29 cellular contexts compared by ENCODE assay signal in genomic region chr12:265096-265495, GRCh38. TPM values are rescaled to one million over a fixed set of nuclear protein-coding genes. Genes with fewer than 3 reads are reported as not detected.
"Had no signal": no experiment of that assay in that cellular context is flagged by ENCODE, and none has a peak within 500 bp of the region (broad histone marks: within the 10 kb centered on the region; RNA-seq: fewer than 3 reads in every experiment).

No MANE protein-coding gene starts in this region.

- H3K27ac Mint-ChIP-seq: natural killer cell; neural progenitor cell; progenitor cell of endocrine pancreas; stimulated activated effector memory CD8-positive, alpha-beta T cell treated with anti-CD3 and anti-CD28 coated beads, Interleukin-12 subunit alpha, Interleukin-12 subunit beta, amount 100 ng/mL, for 72 hours; stimulated activated naive B cell treated with anti-CD40 and anti-IgM and Interleukin-4, amounts not matched to agents 10 μg/mL and 1 μg/mL and 100 μg/mL, for 72 hours; stimulated activated naive CD8-positive, alpha-beta T cell treated with anti-CD3 and anti-CD28 coated beads, Interleukin-15, Interleukin-2, amounts not matched to agents 100 ng/mL and 50 ng/mL, for 24 hours had no signal

- H3K4me3 ChIP-seq: neural progenitor cell, ovary, psoas muscle, right lobe of liver, sigmoid colon, stomach, thoracic aorta, tibial artery, upper lobe of left lung, vagina had no signal

- H3K4me1 Mint-ChIP-seq: stimulated activated effector memory CD8-positive, alpha-beta T cell treated with anti-CD3 and anti-CD28 coated beads, Interleukin-12 subunit alpha, Interleukin-12 subunit beta, amount 100 ng/mL, for 72 hours; stimulated activated naive B cell treated with anti-CD40 and anti-IgM and Interleukin-4, amounts not matched to agents 10 μg/mL and 1 μg/mL and 100 μg/mL, for 72 hours had no signal

- H3K27me3 Mint-ChIP-seq: stimulated activated naive CD8-positive, alpha-beta T cell treated with anti-CD3 and anti-CD28 coated beads, Interleukin-15, Interleukin-2, amounts not matched to agents 100 ng/mL and 50 ng/mL, for 24 hours had no signal

- DNase-seq: natural killer cell; occipital lobe; ovary; posterior cingulate gyrus; psoas muscle; right cardiac atrium; right lobe of liver; sigmoid colon; small intestine; stimulated activated CD4-positive, alpha-beta T cell treated with anti-CD3 and anti-CD28 coated beads, Interleukin-15, amount 100 ng/mL, for 24 hours; stimulated activated CD4-positive, alpha-beta T cell treated with anti-CD3 and anti-CD28 coated beads, Interleukin-2, amount 100 ng/mL, for 24 hours; stimulated activated CD4-positive, alpha-beta T cell treated with anti-CD3 and anti-CD28 coated beads, Interleukin-2, amount 100 ng/mL, for 48 hours; stimulated activated CD4-positive, alpha-beta T cell treated with anti-CD3 and anti-CD28 coated beads, Interleukin-4, amount 100 ng/mL, for 24 hours; stimulated activated naive B cell treated with anti-CD40 and anti-IgM and Interleukin-4, amounts not matched to agents 10 μg/mL and 1 μg/mL and 100 μg/mL, for 72 hours; stimulated activated naive CD4-positive, alpha-beta T cell treated with Interleukin-2 at 50 U/mL for 16 hours; stomach; tibial artery; trophoblast cell; upper lobe of left lung had no signal

- H3K36me3 Mint-ChIP-seq: natural killer cell; neural progenitor cell; stimulated activated effector memory CD8-positive, alpha-beta T cell treated with anti-CD3 and anti-CD28 coated beads, Interleukin-12 subunit alpha, Interleukin-12 subunit beta, amount 100 ng/mL, for 72 hours had no signal

- H3K9me3 Mint-ChIP-seq: natural killer cell; nephron; neural progenitor cell; stimulated activated effector memory CD8-positive, alpha-beta T cell treated with anti-CD3 and anti-CD28 coated beads, Interleukin-12 subunit alpha, Interleukin-12 subunit beta, amount 100 ng/mL, for 72 hours; stimulated activated naive B cell treated with anti-CD40 and anti-IgM and Interleukin-4, amounts not matched to agents 10 μg/mL and 1 μg/mL and 100 μg/mL, for 72 hours; stimulated activated naive CD8-positive, alpha-beta T cell treated with anti-CD3 and anti-CD28 coated beads, Interleukin-15, Interleukin-2, amounts not matched to agents 100 ng/mL and 50 ng/mL, for 24 hours had no signal

- ATAC-seq: natural killer cell; psoas muscle; right cardiac atrium; stimulated activated effector memory CD8-positive, alpha-beta T cell treated with anti-CD3 and anti-CD28 coated beads, Interleukin-12 subunit alpha, Interleukin-12 subunit beta, amount 100 ng/mL, for 72 hours; stimulated activated naive B cell treated with anti-CD40 and anti-IgM and Interleukin-4, amounts not matched to agents 10 μg/mL and 1 μg/mL and 100 μg/mL, for 72 hours had no signal

- H3K4me3 Mint-ChIP-seq: natural killer cell; nephron; neural progenitor cell; stimulated activated effector memory CD8-positive, alpha-beta T cell treated with anti-CD3 and anti-CD28 coated beads, Interleukin-12 subunit alpha, Interleukin-12 subunit beta, amount 100 ng/mL, for 72 hours; stimulated activated naive B cell treated with anti-CD40 and anti-IgM and Interleukin-4, amounts not matched to agents 10 μg/mL and 1 μg/mL and 100 μg/mL, for 72 hours; stimulated activated naive CD8-positive, alpha-beta T cell treated with anti-CD3 and anti-CD28 coated beads, Interleukin-15, Interleukin-2, amounts not matched to agents 100 ng/mL and 50 ng/mL, for 24 hours had no signal

RNA-seq across cellular contexts. Expression of gene SLC6A13, which starts 2.5 kb away (rescaled TPM):
- total RNA-seq: osteoblast, stomach, ureter, vagina had no signal
- polyA plus RNA-seq: stomach had no signal

RNA-seq across cellular contexts. Expression of gene SLC6A12, which starts 51.1 kb away (rescaled TPM):
- total RNA-seq: osteoblast, skeletal muscle tissue, vagina had no signal
